Comparison of ENCODE assay signal across 23 cellular contexts in genomic region chr6:25112207-25112874, GRCh38.
DNase-seq lines count a peak whose midpoint lies in the region; ATAC-seq lines count a peak whose summit lies in the region.
"Had no signal": no experiment of that assay in that cellular context is flagged by ENCODE, and none has a peak within 500 bp of the region (broad histone marks: within the 10 kb centered on the region; RNA-seq: fewer than 3 reads in every experiment).

No MANE protein-coding gene starts in this region.

- no peak for DNase-seq in activated naive CD4-positive, alpha-beta T cell treated with anti-CD3 and anti-CD28 coated beads, Interleukin-2, amount 10 ng/mL, durations not matched to agents 7 days and 5 days
- DNase-seq in activated naive CD4-positive, alpha-beta T cell (lab: John Stamatoyannopoulos, UW), result no peak
- peak; percentile 59 for DNase-seq in NCI-H748 (lab: John Stamatoyannopoulos, UW; ENCODE audit: unreplicated experiment)
- DNase-seq in fibroblast of gingiva (ENCODE audit: low read depth), result peak; percentile 63
- no peak for DNase-seq in NCI-H146 treated with DMSO at 0.1 percent for 48 hours (lab: John Stamatoyannopoulos, UW; ENCODE audit: unreplicated experiment)
- DNase-seq in HAP-1 (ENCODE audit: low spot score in 2 of 2), result no peak
- no peak for DNase-seq in activated T-cell treated with anti-CD3 and anti-CD28 coated beads for 4 hours
- DNase-seq: activated B cell treated with CpG ODN at 0.5 μM for 24 hours; activated naive CD8-positive, alpha-beta T cell treated with anti-CD3 and anti-CD28 coated beads, Interleukin-2, amount 50 U/mL, for 24 hours; CD8-positive, alpha-beta memory T cell; dorsolateral prefrontal cortex; head of caudate nucleus; MM.1S; NCI-H2227 treated with DMSO at 0.1 percent for 48 hours; right cardiac atrium; SHP77; stimulated activated naive CD4-positive, alpha-beta T cell treated with Interleukin-2 at 50 U/mL for 16 hours; trophoblast cell had no signal

- ATAC-seq in HG03378 (IDR thresholded peaks at IDR 0.05; ENCODE audit: unreplicated experiment), result no peak
- ATAC-seq: activated naive CD8-positive, alpha-beta T cell treated with anti-CD3 and anti-CD28 coated beads, Interleukin-2, amount 50 U/mL, for 24 hours; right cardiac atrium had no signal

- in situ Hi-C loops in HAP-1 (cut with MboI; ENCODE audit: low sequenced_read_pairs), result no loop called here

- CTCF ChIA-PET in activated naive CD4-positive, alpha-beta T cell treated with anti-CD3 and anti-CD28 coated beads, Interleukin-2, amount 10 ng/mL, durations not matched to agents 7 days and 5 days (lab: Charles Lee), result interaction anchor here (0.9 kb wide), 1 partner anchor 333 kb away, joined by 3 read pairs; no protein-coding TSS in a partner anchor

- H3K4me3 Mint-ChIP-seq in activated naive CD4-positive, alpha-beta T cell treated with anti-CD3 and anti-CD28 coated beads, Interleukin-2, amount 10 ng/mL, durations not matched to agents 7 days and 5 days, result no peak overlapping the region
- H3K4me3 Mint-ChIP-seq: activated B cell treated with CpG ODN at 0.5 μM for 24 hours; activated naive CD8-positive, alpha-beta T cell treated with anti-CD3 and anti-CD28 coated beads, Interleukin-2, amount 50 U/mL, for 24 hours; activated T-helper 1 cell treated with anti-CD3 and anti-CD28 coated beads, Interleukin-12 subunit alpha, Interleukin-12 subunit beta, Interleukin-2, Interleukin-4 antibody, amounts not matched to agents 30 ng/mL and 10 ng/mL and 1 ng/mL, durations not matched to agents 14 hours and 24 hours and 36 hours; CD8-positive, alpha-beta memory T cell; IgD-negative memory B cell; T-helper 1 cell treated with Interleukin-12 subunit alpha and Interleukin-12 subunit beta and Interleukin-4 antibody, amounts not matched to agents 30 μg/mL and 1 μg/mL, for 36 hours had no signal

- no peaks in the 10 kb centered on the region for H3K27me3 Mint-ChIP-seq in activated naive CD4-positive, alpha-beta T cell treated with anti-CD3 and anti-CD28 coated beads, Interleukin-2, amount 10 ng/mL, durations not matched to agents 7 days and 5 days
- H3K27me3 Mint-ChIP-seq: activated B cell treated with CpG ODN at 0.5 μM for 24 hours; activated naive CD8-positive, alpha-beta T cell treated with anti-CD3 and anti-CD28 coated beads, Interleukin-2, amount 50 U/mL, for 24 hours; CD8-positive, alpha-beta memory T cell; IgD-negative memory B cell had no signal

- peaks cover 78% of the 10 kb centered on the region for H3K36me3 Mint-ChIP-seq in activated naive CD4-positive, alpha-beta T cell treated with anti-CD3 and anti-CD28 coated beads, Interleukin-2, amount 10 ng/mL, durations not matched to agents 7 days and 5 days

- H3K4me3 ChIP-seq in HAP-1, result no peak overlapping the region
- H3K4me3 ChIP-seq: dorsolateral prefrontal cortex, lung had no signal

- H3K9me3 Mint-ChIP-seq in activated naive CD4-positive, alpha-beta T cell treated with anti-CD3 and anti-CD28 coated beads, Interleukin-2, amount 10 ng/mL, durations not matched to agents 7 days and 5 days, result no peaks in the 10 kb centered on the region
- H3K9me3 Mint-ChIP-seq: activated B cell treated with CpG ODN at 0.5 μM for 24 hours; activated naive CD8-positive, alpha-beta T cell treated with anti-CD3 and anti-CD28 coated beads, Interleukin-2, amount 50 U/mL, for 24 hours; activated T-helper 1 cell treated with anti-CD3 and anti-CD28 coated beads, Interleukin-12 subunit alpha, Interleukin-12 subunit beta, Interleukin-2, Interleukin-4 antibody, amounts not matched to agents 30 ng/mL and 10 ng/mL and 1 ng/mL, durations not matched to agents 14 hours and 24 hours and 36 hours; CD8-positive, alpha-beta memory T cell; IgD-negative memory B cell; T-helper 1 cell treated with Interleukin-12 subunit alpha and Interleukin-12 subunit beta and Interleukin-4 antibody, amounts not matched to agents 30 μg/mL and 1 μg/mL, for 36 hours had no signal

- H3K9me3 ChIP-seq in HAP-1, result no peaks in the 10 kb centered on the region

- no peaks in the 10 kb centered on the region for H3K4me1 ChIP-seq in HAP-1

- H3K36me3 ChIP-seq in HAP-1 (replicated peaks), result no peaks in the 10 kb centered on the region

- peaks cover 15% of the 10 kb centered on the region for H3K27me3 ChIP-seq in HAP-1 (ENCODE audit: low read depth)

- H3K4me1 Mint-ChIP-seq in activated naive CD4-positive, alpha-beta T cell treated with anti-CD3 and anti-CD28 coated beads, Interleukin-2, amount 10 ng/mL, durations not matched to agents 7 days and 5 days, result peaks cover 9% of the 10 kb centered on the region

- peak overlapping the region; percentile 33 for H3K27ac Mint-ChIP-seq in activated naive CD4-positive, alpha-beta T cell treated with anti-CD3 and anti-CD28 coated beads, Interleukin-2, amount 10 ng/mL, durations not matched to agents 7 days and 5 days
- H3K27ac Mint-ChIP-seq: activated B cell treated with CpG ODN at 0.5 μM for 24 hours; activated naive CD8-positive, alpha-beta T cell treated with anti-CD3 and anti-CD28 coated beads, Interleukin-2, amount 50 U/mL, for 24 hours; IgD-negative memory B cell had no signal

Comparison
In these comparisons a context has a peak if more than half of its experiments do, and no peak if none do; other contexts are left out.
1. DNase-seq: peak in NCI-H748 (single experiment) and fibroblast of gingiva (single experiment); none in activated naive CD4-positive, alpha-beta T cell treated with anti-CD3 and anti-CD28 coated beads, Interleukin-2, amount 10 ng/mL, durations not matched to agents 7 days and 5 days (single experiment), activated naive CD4-positive, alpha-beta T cell (0 of 4), NCI-H146 treated with DMSO at 0.1 percent for 48 hours (single experiment), HAP-1 (0 of 2) and activated T-cell treated with anti-CD3 and anti-CD28 coated beads for 4 hours (single experiment).